ENCODE assay signal across 17 cellular contexts in the genomic region with DNA sequence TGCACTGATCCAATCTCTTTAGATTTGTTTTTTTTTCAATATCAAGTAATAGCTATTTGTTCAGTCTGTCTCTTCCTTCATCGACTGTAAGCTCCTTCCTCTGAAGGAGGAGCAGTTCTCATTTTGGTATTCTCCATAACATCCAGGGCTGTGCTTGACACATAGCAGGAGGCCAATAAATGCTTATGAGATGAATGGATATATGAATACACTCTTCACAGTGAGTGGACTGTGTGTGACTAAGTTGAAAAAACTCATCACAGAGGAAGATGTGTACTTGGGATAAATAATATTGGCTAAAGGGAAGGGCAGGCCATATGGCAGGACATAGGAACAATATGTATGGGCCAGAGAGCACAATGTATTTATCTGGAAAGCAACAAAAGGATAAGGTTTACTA.
"Had no signal": no experiment of that assay in that cellular context is flagged by ENCODE, and none has a peak within 500 bp of the region (broad histone marks: within the 10 kb centered on the region; RNA-seq: fewer than 3 reads in every experiment).

No MANE protein-coding gene starts in this region.

- H3K4me3 Mint-ChIP-seq: activated CD4-positive, alpha-beta memory T cell treated with anti-CD3 and anti-CD28 coated beads, Interleukin-2, amount 10 ng/mL, durations not matched to agents 7 days and 5 days; activated naive CD8-positive, alpha-beta T cell; naive thymus-derived CD8-positive, alpha-beta T cell; stimulated activated naive B cell treated with anti-CD40 and anti-IgM and Interleukin-4, amounts not matched to agents 10 μg/mL and 1 μg/mL and 100 μg/mL, for 72 hours had no signal

- H3K36me3 Mint-ChIP-seq: activated naive CD8-positive, alpha-beta T cell; naive thymus-derived CD8-positive, alpha-beta T cell; stimulated activated naive B cell treated with anti-CD40 and anti-IgM and Interleukin-4, amounts not matched to agents 10 μg/mL and 1 μg/mL and 100 μg/mL, for 72 hours had no signal

- H3K36me3 ChIP-seq: cardiac muscle cell, right atrium auricular region had no signal

- H3K27ac Mint-ChIP-seq: activated CD4-positive, alpha-beta memory T cell treated with anti-CD3 and anti-CD28 coated beads, Interleukin-2, amount 10 ng/mL, durations not matched to agents 7 days and 5 days; activated naive CD8-positive, alpha-beta T cell; naive thymus-derived CD8-positive, alpha-beta T cell; stimulated activated naive B cell treated with anti-CD40 and anti-IgM and Interleukin-4, amounts not matched to agents 10 μg/mL and 1 μg/mL and 100 μg/mL, for 72 hours had no signal

- H3K9me3 ChIP-seq: right atrium auricular region had no signal

- H3K27me3 ChIP-seq: cardiac muscle cell, right atrium auricular region had no signal

- H3K4me1 Mint-ChIP-seq: activated CD4-positive, alpha-beta memory T cell treated with anti-CD3 and anti-CD28 coated beads, Interleukin-2, amount 10 ng/mL, durations not matched to agents 7 days and 5 days; naive thymus-derived CD8-positive, alpha-beta T cell; stimulated activated naive B cell treated with anti-CD40 and anti-IgM and Interleukin-4, amounts not matched to agents 10 μg/mL and 1 μg/mL and 100 μg/mL, for 72 hours had no signal

- DNase-seq: activated CD4-positive, alpha-beta memory T cell treated with anti-CD3 and anti-CD28 coated beads, Interleukin-2, amount 10 ng/mL, durations not matched to agents 7 days and 5 days; activated gamma-delta T cell; activated T-cell treated with anti-CD3 and anti-CD28 coated beads, Interleukin-2, amount 50 U/mL, for 48 hours; anterior cingulate cortex; hypothalamus; left cardiac atrium; mucosa of descending colon; naive thymus-derived CD8-positive, alpha-beta T cell; stimulated activated CD4-positive, alpha-beta T cell treated with anti-CD3 and anti-CD28 coated beads, Interleukin-2, amount 100 ng/mL, for 24 hours; stimulated activated naive B cell treated with anti-CD40 and anti-IgM and Interleukin-4, amounts not matched to agents 10 μg/mL and 1 μg/mL and 100 μg/mL, for 72 hours; substantia nigra; T1000; trophoblast cell had no signal

- ATAC-seq: left cardiac atrium; mucosa of descending colon; naive thymus-derived CD8-positive, alpha-beta T cell; stimulated activated naive B cell treated with anti-CD40 and anti-IgM and Interleukin-4, amounts not matched to agents 10 μg/mL and 1 μg/mL and 100 μg/mL, for 72 hours had no signal

- H3K27me3 Mint-ChIP-seq: activated CD4-positive, alpha-beta memory T cell treated with anti-CD3 and anti-CD28 coated beads, Interleukin-2, amount 10 ng/mL, durations not matched to agents 7 days and 5 days; stimulated activated naive B cell treated with anti-CD40 and anti-IgM and Interleukin-4, amounts not matched to agents 10 μg/mL and 1 μg/mL and 100 μg/mL, for 72 hours had no signal

- H3K27ac ChIP-seq: cardiac muscle cell, right atrium auricular region had no signal

- H3K9me3 Mint-ChIP-seq: stimulated activated naive B cell treated with anti-CD40 and anti-IgM and Interleukin-4, amounts not matched to agents 10 μg/mL and 1 μg/mL and 100 μg/mL, for 72 hours had no signal

- H3K4me3 ChIP-seq: cardiac muscle cell, lung, mucosa of descending colon, right atrium auricular region had no signal
